ENCODE assay signal across 18 cellular contexts in the genomic region with DNA sequence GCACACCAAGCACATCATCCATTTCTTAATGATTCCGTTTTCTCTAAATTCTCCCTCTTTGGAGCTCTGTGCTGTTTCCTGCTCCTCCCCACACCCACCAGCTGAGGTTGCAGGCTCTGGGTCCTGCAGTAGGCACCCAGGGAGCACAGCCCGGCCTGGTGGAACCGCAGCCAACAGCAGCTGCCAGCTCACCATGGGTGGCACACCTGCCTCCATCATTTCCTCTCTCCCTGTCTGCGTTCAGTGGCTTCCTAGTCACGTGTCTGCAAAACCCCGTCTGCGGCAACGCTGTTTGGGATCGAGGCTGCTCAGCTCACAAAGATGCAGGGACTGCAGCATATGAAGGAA.
DNase-seq lines count a peak whose midpoint lies in the region; TF ChIP-seq lines count a peak whose summit lies in the region.
"Had no signal": no experiment of that assay in that cellular context is flagged by ENCODE, and none has a peak within 500 bp of the region (broad histone marks: within the 10 kb centered on the region; RNA-seq: fewer than 3 reads in every experiment).

No MANE protein-coding gene starts in this region.

- POLR2A ChIA-PET in CD4-positive, alpha-beta memory T cell (lab: Charles Lee; ENCODE audit: partially characterized antibody): no interaction called here

- H3K27ac Mint-ChIP-seq in osteocyte (ENCODE audit: unreplicated experiment): no peak overlapping the region
- H3K27ac Mint-ChIP-seq in CD4-positive, alpha-beta memory T cell: no peak overlapping the region
- H3K27ac Mint-ChIP-seq: B cell had no signal

- peaks cover 2% of the 10 kb centered on the region for H3K9me3 Mint-ChIP-seq in osteocyte (ENCODE audit: unreplicated experiment)
- peaks cover 0 to 5% (median 0%) of the 10 kb centered on the region in 8 donors for H3K9me3 Mint-ChIP-seq in CD4-positive, alpha-beta memory T cell

- H3K27me3 Mint-ChIP-seq in osteocyte (ENCODE audit: unreplicated experiment): no peaks in the 10 kb centered on the region
- peaks cover 0 to 1% of the 10 kb centered on the region in 2 donors for H3K27me3 Mint-ChIP-seq in CD4-positive, alpha-beta memory T cell
- H3K27me3 Mint-ChIP-seq: B cell had no signal

- no peak overlapping the region for H3K27ac ChIP-seq in CD4-positive, alpha-beta memory T cell (ENCODE audit: low read depth, low read length)
- H3K27ac ChIP-seq: SK-N-MC had no signal

- TF ChIP-seq CTCF in osteocyte (IDR thresholded peaks at IDR 0.05): no peak

- H3K9me3 ChIP-seq in CD4-positive, alpha-beta memory T cell (ENCODE audit: control insufficient read depth in 1 of 2, low read length in 2 of 2): no peaks in the 10 kb centered on the region

- no peaks in the 10 kb centered on the region for H3K4me1 Mint-ChIP-seq in osteocyte (ENCODE audit: unreplicated experiment)
- H3K4me1 Mint-ChIP-seq in CD4-positive, alpha-beta memory T cell: peaks cover 0 to 2% (median 0%) of the 10 kb centered on the region in 4 donors
- H3K4me1 Mint-ChIP-seq: B cell had no signal

- intact Hi-C loops in CD4-positive, alpha-beta memory T cell (cut with micrococcal nuclease): no loop called here

- DNase-seq in DMS153 (lab: John Stamatoyannopoulos, UW): peak; percentile 59
- peak; percentile 10 for DNase-seq in NCI-H1092 treated with DMSO at 0.1 percent for 48 hours (lab: John Stamatoyannopoulos, UW)
- DNase-seq in NCI-H345 (lab: John Stamatoyannopoulos, UW): peak; percentile 70
- peak; percentile 73 for DNase-seq in osteocyte (ENCODE audit: extremely low spot score, unreplicated experiment)
- no peak for DNase-seq in HCEC 1CT
- no peak for DNase-seq in CD4-positive, alpha-beta memory T cell
- no peak for DNase-seq in NCI-H2227 treated with DMSO at 0.1 percent for 48 hours (lab: John Stamatoyannopoulos, UW)
- DNase-seq: COR-L47, DMS 273 treated with DMSO at 0.1 percent for 48 hours, GF-D8, KG1, NCI-H1436, NCI-H2081, NCI-H446 treated with DMSO at 0.1 percent for 48 hours, NCI-H69, OCI-M1 had no signal

- CTCF ChIA-PET in CD4-positive, alpha-beta memory T cell (lab: Charles Lee; ENCODE audit: partially characterized antibody): no interaction called here

- no peaks in the 10 kb centered on the region for H3K27me3 ChIP-seq in CD4-positive, alpha-beta memory T cell (ENCODE audit: insufficient read depth, low read length)

- no peak overlapping the region for H3K4me3 ChIP-seq in CD4-positive, alpha-beta memory T cell (ENCODE audit: low read length in 2 of 2)
- H3K4me3 ChIP-seq: SK-N-MC had no signal

- no peak overlapping the region for H3K4me3 Mint-ChIP-seq in osteocyte (ENCODE audit: unreplicated experiment)
- H3K4me3 Mint-ChIP-seq in CD4-positive, alpha-beta memory T cell: no peak overlapping the region
- H3K4me3 Mint-ChIP-seq: B cell had no signal

- H3K36me3 Mint-ChIP-seq in osteocyte (ENCODE audit: unreplicated experiment): no peaks in the 10 kb centered on the region
- no peaks in the 10 kb centered on the region for H3K36me3 Mint-ChIP-seq in CD4-positive, alpha-beta memory T cell

- H3K4me1 ChIP-seq in CD4-positive, alpha-beta memory T cell (ENCODE audit: insufficient read depth, low read length): no peaks in the 10 kb centered on the region

- no peaks in the 10 kb centered on the region for H3K36me3 ChIP-seq in CD4-positive, alpha-beta memory T cell (ENCODE audit: insufficient read depth, low read length)

Comparison
In these comparisons a context has a peak if more than half of its experiments do, and no peak if none do; other contexts are left out.
1. DNase-seq: peak in DMS153 (single experiment), NCI-H1092 treated with DMSO at 0.1 percent for 48 hours (single experiment), NCI-H345 (single experiment) and osteocyte (single experiment); none in HCEC 1CT (single experiment), CD4-positive, alpha-beta memory T cell (0 of 5) and NCI-H2227 treated with DMSO at 0.1 percent for 48 hours (single experiment).